In genomic region chr14:23432946-23433345, GRCh38 we compare ENCODE assay signal across 17 cellular contexts. TPM values are rescaled to one million over a fixed set of nuclear protein-coding genes. Genes with fewer than 3 reads are reported as not detected.
DNase-seq lines count a peak whose midpoint lies in the region; ATAC-seq and TF ChIP-seq lines count a peak whose summit lies in the region.
"Had no signal": no experiment of that assay in that cellular context is flagged by ENCODE, and none has a peak within 500 bp of the region (broad histone marks: within the 10 kb centered on the region; RNA-seq: fewer than 3 reads in every experiment).

No MANE protein-coding gene starts in this region.

- H3K4me1 ChIP-seq in heart right ventricle (peaks cover 0 to 21% (median 8%) of the 10 kb centered on the region in 9 donors), right cardiac atrium (ENCODE audit: control insufficient read depth, insufficient read depth, low read length) (peaks cover 4% of the 10 kb centered on the region)

- H3K4me3 ChIP-seq in heart right ventricle (peak overlapping the region in 3 of 10 donors; percentile 47 to 58 (median 47)), right cardiac atrium (ENCODE audit: low read length) (peak overlapping the region; percentile 44)
- H3K4me3 ChIP-seq: K562 had no signal

- H3K36me3 ChIP-seq in heart right ventricle = peaks cover 0 to 69% (median 18%) of the 10 kb centered on the region in 9 donors

- no peak for TF ChIP-seq CTCF in heart right ventricle (IDR thresholded peaks at IDR 0.05)

- WGBS in heart right ventricle, 2 donors = 53 to 65% methylated on average over 10 of the region's 10 CpGs
- WGBS in right cardiac atrium = 84% methylated on average over 10 of the region's 10 CpGs

- H3K9me3 ChIP-seq in heart right ventricle = no peaks in the 10 kb centered on the region
- no peaks in the 10 kb centered on the region for H3K9me3 ChIP-seq in right cardiac atrium (ENCODE audit: control insufficient read depth, low read length)

- H3K27ac ChIP-seq in heart right ventricle = peak overlapping the region in 6 of 10 donors; percentile 64 to 96 (median 88)
- peak overlapping the region; percentile 94 for H3K27ac ChIP-seq in right cardiac atrium (ENCODE audit: low read length)

- no peak for ATAC-seq in heart right ventricle
- ATAC-seq in left ventricle myocardium superior = no peak
- ATAC-seq in right cardiac atrium = no peak
- no peak for ATAC-seq in GM21619 (IDR thresholded peaks at IDR 0.05; ENCODE audit: unreplicated experiment)

- H3K27me3 ChIP-seq in heart right ventricle (no peaks in the 10 kb centered on the region), right cardiac atrium (ENCODE audit: control insufficient read depth, insufficient read depth) (no peaks in the 10 kb centered on the region)

- intact Hi-C loops in heart right ventricle (cut with DNase I) (no loop called here), left ventricle myocardium superior (cut with micrococcal nuclease) (no loop called here), right cardiac atrium (cut with DNase I) (no loop called here), posterior vena cava (cut with DNase I) (no loop called here)

- no peak for DNase-seq in heart right ventricle
- no peak for DNase-seq in left ventricle myocardium superior
- no peak for DNase-seq in right cardiac atrium
- DNase-seq in posterior vena cava (ENCODE audit: low spot score) = peak; percentile 58
- DNase-seq in NCI-H187 treated with DMSO at 0.1 percent for 48 hours (lab: John Stamatoyannopoulos, UW) = no peak
- DNase-seq in cerebellar nuclear complex (lab: John Stamatoyannopoulos, UW) = no peak
- DNase-seq: ACHN; C1 segment of cervical spinal cord; CD8-positive, alpha-beta memory T cell; NCI-H1105; NCI-H2081 treated with DMSO at 0.1 percent for 48 hours; NCI-H510A; NCI-H748 treated with DMSO at 0.1 percent for 48 hours; NK-92 treated with Interleukin-12 subunit alpha and Interleukin-12 subunit beta, amount 100 ng/mL, for 24 hours had no signal

RNA-seq across cellular contexts. Expression of gene MYH7, which starts 2.5 kb away (rescaled TPM):
- total RNA-seq in heart right ventricle (over 10,000 TPM in 9 of 10 donors, 1,000 to 10,000 TPM in 1; 7,779 to 22,607 (median 19,145) TPM), left ventricle myocardium superior (12,717 TPM), right cardiac atrium (1,000 to 10,000 TPM in 1 of 4 donors, 100 to 1,000 TPM in 3; 461 to 2,251 (median 602) TPM), posterior vena cava (not detected)
- polyA plus RNA-seq in heart right ventricle (1,000 to 10,000 TPM in 1 of 2 donors, 100 to 1,000 TPM in 1; 641 to 7,351 TPM), right cardiac atrium (1,734 TPM)
- total RNA-seq: CD8-positive, alpha-beta memory T cell; H4; K562 had no signal
- polyA plus RNA-seq: CD8-positive, alpha-beta memory T cell; K562 had no signal

RNA-seq across cellular contexts. Expression of gene MYH6, which starts 24.9 kb away (rescaled TPM):
- 1,000 to 10,000 TPM in 2 of 10 donors, 100 to 1,000 TPM in 6, 10 to 100 TPM in 2; 76.6 to 7,525 (median 125) TPM for total RNA-seq in heart right ventricle
- polyA plus RNA-seq in heart right ventricle = 1,000 to 10,000 TPM; 3,967 to 5,106 TPM
- 4,258 TPM for total RNA-seq in left ventricle myocardium superior
- total RNA-seq in right cardiac atrium = over 10,000 TPM; 12,862 to 15,773 (median 14,347) TPM
- polyA plus RNA-seq in right cardiac atrium = 11,120 TPM
- total RNA-seq in posterior vena cava = 1 to 10 TPM in 1 of 2 donors, not detected in 1; 1.3 TPM
- total RNA-seq: H4, K562 had no signal
- polyA plus RNA-seq: CD8-positive, alpha-beta memory T cell; K562 had no signal

RNA-seq across cellular contexts. Expression of gene NGDN, which starts 36.6 kb away (rescaled TPM):
- 10 to 100 TPM; 14.4 to 20.9 (median 17.2) TPM for total RNA-seq in heart right ventricle
- polyA plus RNA-seq in heart right ventricle = 10 to 100 TPM; 22.2 to 40.5 TPM
- 18.6 TPM for total RNA-seq in left ventricle myocardium superior
- 10 to 100 TPM; 19.3 to 23.4 (median 21.8) TPM for total RNA-seq in right cardiac atrium
- 26.8 TPM for polyA plus RNA-seq in right cardiac atrium
- 10 to 100 TPM; 27.8 to 28.4 TPM for total RNA-seq in posterior vena cava

RNA-seq across cellular contexts. Expression of gene CMTM5, which starts 56.1 kb away (rescaled TPM):
- total RNA-seq in heart right ventricle = under 1 TPM in 3 of 10 donors, not detected in 7; 0.32 to 0.53 (median 0.49) TPM
- polyA plus RNA-seq in heart right ventricle = 1 to 10 TPM; 2.9 to 5.3 TPM
- not detected for total RNA-seq in left ventricle myocardium superior
- total RNA-seq in right cardiac atrium = 1 to 10 TPM in 3 of 4 donors, under 1 TPM in 1; 0.36 to 1.4 (median 1.2) TPM
- polyA plus RNA-seq in right cardiac atrium = 13.9 TPM
- under 1 TPM; 0.57 to 0.74 TPM for total RNA-seq in posterior vena cava
- total RNA-seq: CD8-positive, alpha-beta memory T cell; H4; K562 had no signal
- polyA plus RNA-seq: CD8-positive, alpha-beta memory T cell had no signal

Comparison
In these comparisons a context has a peak if more than half of its experiments do, and no peak if none do; other contexts are left out.
1. RNA of gene MYH7, which starts 2.5 kb away (total RNA-seq): 7,779 to 22,607 TPM in heart right ventricle, 12,717 TPM in left ventricle myocardium superior (single experiment) and 461 to 2,251 TPM in right cardiac atrium; not detected in posterior vena cava; every median in the first group is over 100 times any median in the second.
2. RNA of gene MYH6, which starts 24.9 kb away (total RNA-seq): 12,862 to 15,773 TPM in right cardiac atrium, 4,258 TPM in left ventricle myocardium superior (single experiment) and 76.6 to 7,525 TPM in heart right ventricle; 1.3 TPM in posterior vena cava; every median in the first group is over 10 times any median in the second.